Comparison of ENCODE assay signal across 24 cellular contexts in the genomic region with DNA sequence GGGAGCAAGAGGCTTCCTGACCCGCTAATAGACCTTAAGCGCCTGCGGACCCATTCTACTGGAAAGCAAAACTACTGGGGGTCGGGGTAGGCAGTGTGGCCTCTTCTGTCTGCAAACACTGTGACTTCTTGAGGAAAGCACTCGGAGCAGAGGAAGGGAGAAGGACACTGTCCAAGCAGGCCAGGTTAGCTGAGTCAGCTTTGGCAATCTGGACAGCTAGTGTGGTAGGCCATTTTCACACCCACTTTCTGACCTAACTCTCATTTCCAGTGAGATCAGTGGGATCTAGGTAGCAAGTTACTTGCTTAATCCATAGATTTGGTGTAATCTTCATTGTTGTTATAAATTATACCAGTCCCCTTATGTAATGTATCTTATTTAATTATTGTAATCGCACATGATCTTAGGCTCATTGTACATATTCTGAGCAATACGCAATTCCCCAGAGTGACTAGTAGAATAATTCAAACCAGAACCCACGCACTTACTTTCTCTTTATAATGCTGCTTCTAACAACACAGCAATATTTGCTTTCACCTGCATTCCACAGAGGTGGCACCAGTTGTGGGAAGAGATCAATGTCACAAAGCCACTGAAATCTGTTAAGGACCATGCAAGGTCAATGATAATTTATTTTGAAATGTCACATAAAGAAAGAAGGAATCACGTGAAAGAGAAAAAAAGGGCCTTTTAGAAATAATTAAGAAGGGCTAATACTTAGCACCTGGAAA.
"Had no signal": no experiment of that assay in that cellular context is flagged by ENCODE, and none has a peak within 500 bp of the region (broad histone marks: within the 10 kb centered on the region; RNA-seq: fewer than 3 reads in every experiment).

No MANE protein-coding gene starts in this region.

- H3K4me3 ChIP-seq: gastrocnemius medialis, mucosa of descending colon, sigmoid colon, smooth muscle cell, stomach, suprapubic skin, transverse colon had no signal

- H3K9me3 ChIP-seq: gastrocnemius medialis, mucosa of descending colon, sigmoid colon, stomach, suprapubic skin, transverse colon had no signal

- DNase-seq: activated CD4-positive, alpha-beta T cell treated with anti-CD3 and anti-CD28 coated beads for 4 hours; activated CD4-positive, alpha-beta T cell treated with anti-CD3 and anti-CD28 coated beads, Interleukin-2, amount 50 U/mL, for 48 hours; activated CD4-positive, CD25-positive, alpha-beta regulatory T cell; activated CD8-positive, alpha-beta memory T cell treated with anti-CD3 and anti-CD28 coated beads, Interleukin-2, amount 50 U/mL, for 48 hours; activated gamma-delta T cell; activated naive CD4-positive, alpha-beta T cell treated with anti-CD3 and anti-CD28 coated beads, Interleukin-2, amount 50 U/mL, for 16 hours; activated naive CD8-positive, alpha-beta T cell treated with anti-CD3 and anti-CD28 coated beads, Interleukin-2, amount 50 U/mL, for 24 hours; effector CD4-positive, alpha-beta T cell; gastrocnemius medialis; hippocampal formation; mucosa of descending colon; occipital lobe; sigmoid colon; stimulated activated CD4-positive, alpha-beta T cell treated with anti-CD3 and anti-CD28 coated beads, Interleukin-15, amount 100 ng/mL, for 24 hours; stomach; T-helper 17 cell; transverse colon had no signal

- H3K27ac ChIP-seq: gastrocnemius medialis, sigmoid colon, stomach, suprapubic skin, transverse colon had no signal

- H3K36me3 Mint-ChIP-seq: memory B cell; stimulated activated memory B cell treated with anti-CD40 and anti-IgM and Interleukin-4, amounts not matched to agents 10 μg/mL and 1 μg/mL and 100 μg/mL, for 72 hours had no signal

- H3K4me2 ChIP-seq: smooth muscle cell had no signal

- ATAC-seq: activated naive CD8-positive, alpha-beta T cell treated with anti-CD3 and anti-CD28 coated beads, Interleukin-2, amount 50 U/mL, for 24 hours; gastrocnemius medialis; mucosa of descending colon; stimulated activated memory B cell treated with anti-CD40 and anti-IgM and Interleukin-4, amounts not matched to agents 10 μg/mL and 1 μg/mL and 100 μg/mL, for 72 hours; T-helper 17 cell had no signal

- H3K4me1 Mint-ChIP-seq: activated naive CD8-positive, alpha-beta T cell treated with anti-CD3 and anti-CD28 coated beads, Interleukin-2, amount 50 U/mL, for 24 hours; memory B cell; stimulated activated memory B cell treated with anti-CD40 and anti-IgM and Interleukin-4, amounts not matched to agents 10 μg/mL and 1 μg/mL and 100 μg/mL, for 72 hours; T-helper 17 cell had no signal

- H3K4me3 Mint-ChIP-seq: activated naive CD8-positive, alpha-beta T cell treated with anti-CD3 and anti-CD28 coated beads, Interleukin-2, amount 50 U/mL, for 24 hours; activated T-helper 1 cell treated with anti-CD3 and anti-CD28 coated beads, Interleukin-12 subunit alpha, Interleukin-12 subunit beta, Interleukin-2, Interleukin-4 antibody, amounts not matched to agents 30 ng/mL and 10 ng/mL and 1 ng/mL, durations not matched to agents 14 hours and 24 hours and 36 hours; dendritic cell treated with granulocyte-macrophage colony-stimulating factor and Interleukin-4, amounts not matched to agents 40 ng/mL and 50 ng/mL, for 4 days; memory B cell; stimulated activated memory B cell treated with anti-CD40 and anti-IgM and Interleukin-4, amounts not matched to agents 10 μg/mL and 1 μg/mL and 100 μg/mL, for 72 hours; T-helper 17 cell had no signal

- H3K27me3 ChIP-seq: gastrocnemius medialis, sigmoid colon, stomach, suprapubic skin, transverse colon had no signal

- H3K27me3 Mint-ChIP-seq: activated naive CD8-positive, alpha-beta T cell treated with anti-CD3 and anti-CD28 coated beads, Interleukin-2, amount 50 U/mL, for 24 hours; dendritic cell treated with granulocyte-macrophage colony-stimulating factor and Interleukin-4, amounts not matched to agents 40 ng/mL and 50 ng/mL, for 4 days had no signal

- FAIRE-seq: urothelium cell line had no signal

- H3K36me3 ChIP-seq: gastrocnemius medialis, sigmoid colon, stomach, suprapubic skin, transverse colon had no signal

- H3K27ac Mint-ChIP-seq: activated naive CD8-positive, alpha-beta T cell treated with anti-CD3 and anti-CD28 coated beads, Interleukin-2, amount 50 U/mL, for 24 hours; activated T-helper 1 cell treated with anti-CD3 and anti-CD28 coated beads, Interleukin-12 subunit alpha, Interleukin-12 subunit beta, Interleukin-2, Interleukin-4 antibody, amounts not matched to agents 30 ng/mL and 10 ng/mL and 1 ng/mL, durations not matched to agents 14 hours and 24 hours and 36 hours; dendritic cell treated with granulocyte-macrophage colony-stimulating factor and Interleukin-4, amounts not matched to agents 40 ng/mL and 50 ng/mL, for 4 days; memory B cell; stimulated activated memory B cell treated with anti-CD40 and anti-IgM and Interleukin-4, amounts not matched to agents 10 μg/mL and 1 μg/mL and 100 μg/mL, for 72 hours; T-helper 17 cell had no signal

- H3K4me1 ChIP-seq: gastrocnemius medialis, sigmoid colon, transverse colon had no signal

- H3K9me3 Mint-ChIP-seq: activated naive CD8-positive, alpha-beta T cell treated with anti-CD3 and anti-CD28 coated beads, Interleukin-2, amount 50 U/mL, for 24 hours; activated T-helper 1 cell treated with anti-CD3 and anti-CD28 coated beads, Interleukin-12 subunit alpha, Interleukin-12 subunit beta, Interleukin-2, Interleukin-4 antibody, amounts not matched to agents 30 ng/mL and 10 ng/mL and 1 ng/mL, durations not matched to agents 14 hours and 24 hours and 36 hours; dendritic cell treated with granulocyte-macrophage colony-stimulating factor and Interleukin-4, amounts not matched to agents 40 ng/mL and 50 ng/mL, for 4 days; memory B cell; stimulated activated memory B cell treated with anti-CD40 and anti-IgM and Interleukin-4, amounts not matched to agents 10 μg/mL and 1 μg/mL and 100 μg/mL, for 72 hours had no signal
